1 cellular context compared by ENCODE assay signal in the genomic region with DNA sequence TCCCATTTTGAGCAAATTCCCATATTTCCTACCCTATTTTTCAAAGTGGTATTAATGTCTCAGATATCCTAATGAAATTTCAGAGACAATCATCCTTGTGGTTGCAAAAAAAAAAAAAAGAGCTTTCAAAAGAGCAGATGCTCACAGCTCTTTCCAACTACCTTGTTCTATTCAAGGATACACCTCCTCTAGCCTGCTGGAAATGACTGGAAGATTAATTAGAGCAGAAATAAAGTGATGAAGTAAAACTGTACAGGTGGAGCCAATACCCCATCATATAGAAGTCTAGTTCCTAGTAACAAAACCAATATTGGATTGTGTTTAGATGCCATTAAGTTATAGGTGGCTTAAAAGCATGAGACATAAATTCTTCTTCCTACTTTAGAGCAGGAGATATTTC.
TF ChIP-seq lines count a peak whose summit lies in the region.

No MANE protein-coding gene starts in this region.

TF ChIP-seq in GM12878, 131 proteins besides CTCF, POLR2A, EP300 and RAD21:
- TF ChIP-seq GABPA (IDR thresholded peaks at IDR 0.05; ENCODE audit: low read depth) (no peak), ZNF384 (IDR thresholded peaks at IDR 0.05; ENCODE audit: borderline replicate concordance, low read depth, low read length) (0 out of 2 replicates have a peak, but pooled peaks have one; percentile 19)
